Comparison of ENCODE assay signal across 8 cellular contexts in genomic region chr3:49358217-49358883, GRCh38. TPM values are rescaled to one million over a fixed set of nuclear protein-coding genes. Genes with fewer than 3 reads are reported as not detected.
DNase-seq lines count a peak whose midpoint lies in the region; ATAC-seq and TF ChIP-seq lines count a peak whose summit lies in the region.

TSS of gene GPX1 (minus strand) at chr3:49358353. CDS start at chr3:49358278, 75 bp downstream.

- H3K4me3 ChIP-seq in epithelial cell of esophagus (ENCODE audit: low read length) (peak within 1 kb of the TSS; percentile 64), mononuclear cell (ENCODE audit: low read length) (peak within 1 kb of the TSS; percentile 82)

- H3K27ac Mint-ChIP-seq in Calu3 (ENCODE audit: unreplicated experiment) = peak within 1 kb of the TSS; percentile 81

- no peaks in the 10 kb centered on the region for H3K9me3 Mint-ChIP-seq in Calu3 (ENCODE audit: low read depth, unreplicated experiment)

- peaks cover 9% of the 10 kb centered on the region for H3K4me1 Mint-ChIP-seq in Calu3 (ENCODE audit: low read depth, unreplicated experiment)

- H3K4me3 Mint-ChIP-seq in Calu3 (ENCODE audit: low read depth, unreplicated experiment) = peak within 1 kb of the TSS; percentile 87

- CTCF ChIA-PET in Calu3 (lab: Charles Lee) = interaction anchor here (1.0 to 2.3 kb wide), 3 partner anchors 18 to 91 kb away, joined by 3 to 10 read pairs (median 3); partner anchors contain the start of gene USP4

- no peaks in the 10 kb centered on the region for H3K27me3 ChIP-seq in mononuclear cell (ENCODE audit: insufficient read depth, low read length)

- intact Hi-C loops in Calu3 (cut with micrococcal nuclease; ENCODE audit: unreplicated experiment) = no loop called here

- no TSS peak for BruUV-seq in Calu3 (replicated peaks; lab: Mats Ljungman, UMichigan)

- peaks cover 51% of the 10 kb centered on the region for H3K4me1 ChIP-seq in mononuclear cell (ENCODE audit: insufficient read depth, low read length)

- H3K9me3 ChIP-seq in mononuclear cell (ENCODE audit: low read depth, low read length) = no peaks in the 10 kb centered on the region

- peaks cover 70% of the 10 kb centered on the region for H3K36me3 Mint-ChIP-seq in Calu3 (ENCODE audit: insufficient read depth, unreplicated experiment)

- peak; percentile 80 for ATAC-seq in GM21423 (IDR thresholded peaks at IDR 0.05; ENCODE audit: unreplicated experiment)

- peak; percentile 94 for DNase-seq in Calu3
- DNase-seq in HuH-7 (ENCODE audit: low spot score) = peak; percentile 90
- DNase-seq in OCI-M1 (lab: John Stamatoyannopoulos, UW) = peak; percentile 84
- DNase-seq in activated T-cell treated with anti-CD3 and anti-CD28 coated beads for 4 hours = peak; percentile 33
- DNase-seq in epithelial cell of esophagus (ENCODE audit: low read depth) = peak; percentile 97
- DNase-seq in stimulated activated CD8-positive, alpha-beta memory T cell treated with anti-CD3 and anti-CD28 coated beads, Interleukin-2, amount 100 ng/mL, for 48 hours (ENCODE audit: low read depth in 2 of 2) = peak; percentile 80 to 82

- no peaks in the 10 kb centered on the region for H3K27me3 Mint-ChIP-seq in Calu3 (ENCODE audit: unreplicated experiment)

- no peak for TF ChIP-seq CTCF in Calu3 (IDR thresholded peaks at IDR 0.05; ENCODE audit: unreplicated experiment)
- TF ChIP-seq CTCF in epithelial cell of esophagus (IDR thresholded peaks at IDR 0.05; ENCODE audit: insufficient read depth, low read depth, low read length, missing control alignments) = no peak

RNA-seq across cellular contexts. Expression of gene GPX1, which starts in this region (rescaled TPM):
- total RNA-seq in Calu3 (2022) = 143 and 151 TPM in 2 replicates
- total RNA-seq in mononuclear cell = 149 TPM

Comparison
In these comparisons a context has a peak if more than half of its experiments do, and no peak if none do; other contexts are left out.
1. Peak in every context shown above with its lines: DNase-seq, ATAC-seq and H3K4me3 ChIP-seq.
2. DNase-seq: peak in every context shown above with its lines; median percentile 97 in epithelial cell of esophagus; 94 in Calu3; 90 in HuH-7; 84 in OCI-M1; 81 in stimulated activated CD8-positive, alpha-beta memory T cell treated with anti-CD3 and anti-CD28 coated beads, Interleukin-2, amount 100 ng/mL, for 48 hours; 33 in activated T-cell treated with anti-CD3 and anti-CD28 coated beads for 4 hours.